In the genomic region with DNA sequence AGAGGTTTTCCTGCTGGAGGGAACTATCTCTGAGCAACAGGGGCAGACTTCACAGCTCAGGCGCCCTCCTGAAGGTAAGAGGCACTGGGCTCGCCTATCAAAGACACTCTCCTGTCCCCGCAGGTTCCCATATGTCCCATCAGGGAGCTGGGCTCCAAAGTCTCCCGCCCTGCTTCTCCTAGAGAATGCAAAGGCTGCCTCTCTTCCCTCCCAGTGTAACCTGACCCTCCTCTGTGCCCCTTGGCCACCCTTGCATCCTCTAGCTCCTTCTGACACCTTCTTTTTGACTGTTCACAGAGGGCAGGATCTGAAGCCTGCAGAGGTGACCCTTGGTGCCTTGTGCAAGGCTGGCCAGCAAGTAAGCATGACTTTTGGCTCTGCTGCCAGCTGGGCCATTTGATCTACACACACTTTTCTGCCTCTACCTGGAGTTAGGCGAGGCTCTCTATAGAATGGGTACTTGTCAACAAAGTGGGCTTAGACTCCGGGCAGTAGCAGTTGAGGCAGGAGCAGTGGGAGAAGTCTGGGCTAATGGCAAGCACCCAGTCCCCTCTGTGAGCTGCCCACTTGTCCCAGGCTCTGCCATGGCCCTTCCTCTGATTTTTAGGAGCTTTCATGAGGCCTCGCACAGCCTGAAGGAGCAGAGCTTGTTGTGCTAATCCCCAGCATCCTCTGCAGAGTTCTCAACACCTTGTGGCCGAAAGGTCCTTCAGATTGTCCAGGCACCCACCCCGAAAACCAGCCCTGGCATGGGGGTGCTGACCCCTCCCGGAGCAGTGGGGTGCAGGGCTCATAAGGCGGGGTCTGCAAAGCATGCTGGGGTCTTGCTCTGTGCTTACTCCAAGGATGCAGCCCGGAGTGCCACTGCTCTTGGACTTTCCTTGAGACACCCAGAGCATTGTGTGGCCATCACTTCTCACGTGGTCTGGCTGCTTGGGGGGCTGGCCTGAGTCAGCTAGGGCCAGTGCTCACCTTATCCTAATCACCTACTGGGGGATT, we compare ENCODE assay signal across 11 cellular contexts.
DNase-seq lines count a peak whose midpoint lies in the region; ATAC-seq and TF ChIP-seq lines count a peak whose summit lies in the region.
"Had no signal": no experiment of that assay in that cellular context is flagged by ENCODE, and none has a peak within 500 bp of the region (broad histone marks: within the 10 kb centered on the region; RNA-seq: fewer than 3 reads in every experiment).

No MANE protein-coding gene starts in this region.

- intact Hi-C loops in CD8-positive, alpha-beta T cell (cut with DNase I, micrococcal nuclease), result no loop called here
- intact Hi-C loops in left ventricle myocardium inferior (cut with micrococcal nuclease) (no loop called here), sciatic nerve (cut with DNase I) (no loop called here)

- no peaks in the 10 kb centered on the region for H3K9me3 Mint-ChIP-seq in CD8-positive, alpha-beta T cell

- H3K9me3 ChIP-seq in CD8-positive, alpha-beta T cell (ENCODE audit: low read length), result no peaks in the 10 kb centered on the region
- H3K9me3 ChIP-seq in left ventricle myocardium inferior (replicated peaks), result no peaks in the 10 kb centered on the region
- peaks cover 5% of the 10 kb centered on the region for H3K9me3 ChIP-seq in Karpas-422 (ENCODE audit: low read length)
- H3K9me3 ChIP-seq: HAP-1 had no signal

- no peak overlapping the region for H3K4me2 ChIP-seq in Karpas-422 (ENCODE audit: low read depth, low read length, poor library complexity, severe bottlenecking)

- H3K4me1 Mint-ChIP-seq in CD8-positive, alpha-beta T cell (ENCODE audit: low read depth), result peaks cover 39% of the 10 kb centered on the region

- DNase-seq in CD8-positive, alpha-beta T cell, result peak in 1 of 7 experiments; percentile 48
- DNase-seq in activated CD8-positive, alpha-beta memory T cell treated with anti-CD3 and anti-CD28 coated beads, Interleukin-2, amount 50 U/mL, for 4 hours, result peak; percentile 13
- DNase-seq in left ventricle myocardium inferior (peak; percentile 8), sciatic nerve (ENCODE audit: low spot score) (peak; percentile 56), Karpas-422 (no peak), T1000 (lab: John Stamatoyannopoulos, UW) (no peak)
- DNase-seq: NCI-H2107 had no signal

- H3K36me3 ChIP-seq in CD8-positive, alpha-beta T cell (ENCODE audit: insufficient read depth, low read length), result no peaks in the 10 kb centered on the region
- H3K36me3 ChIP-seq in left ventricle myocardium inferior (no peaks in the 10 kb centered on the region), Karpas-422 (ENCODE audit: insufficient read depth, low read length) (no peaks in the 10 kb centered on the region)
- H3K36me3 ChIP-seq: HAP-1 had no signal

- H3K4me3 ChIP-seq in CD8-positive, alpha-beta T cell (ENCODE audit: low read depth, low read length), result no peak overlapping the region
- H3K4me3 ChIP-seq in left ventricle myocardium inferior (no peak overlapping the region), Karpas-422 (ENCODE audit: low read length) (no peak overlapping the region)
- H3K4me3 ChIP-seq: HAP-1 had no signal

- POLR2A ChIA-PET in CD8-positive, alpha-beta T cell (lab: Charles Lee), result no interaction called here

- ATAC-seq in CD8-positive, alpha-beta T cell, result no peak
- peak; percentile 0 for ATAC-seq in sciatic nerve
- no peak for ATAC-seq in HG02973 (IDR thresholded peaks at IDR 0.05; ENCODE audit: unreplicated experiment)
- ATAC-seq in GM18873 (IDR thresholded peaks at IDR 0.05; ENCODE audit: low FRiP score, unreplicated experiment), result no peak

- H2AFZ ChIP-seq in Karpas-422 (ENCODE audit: low read length), result no peak overlapping the region

- H3K4me1 ChIP-seq in CD8-positive, alpha-beta T cell (ENCODE audit: insufficient read depth, low read length), result peaks cover 34% of the 10 kb centered on the region
- peaks cover 62% of the 10 kb centered on the region for H3K4me1 ChIP-seq in left ventricle myocardium inferior
- H3K4me1 ChIP-seq in Karpas-422 (ENCODE audit: low read length), result peaks cover 25% of the 10 kb centered on the region
- H3K4me1 ChIP-seq: HAP-1 had no signal

- no peaks in the 10 kb centered on the region for H3K27me3 ChIP-seq in CD8-positive, alpha-beta T cell (ENCODE audit: insufficient read depth, low read length)
- no peaks in the 10 kb centered on the region for H3K27me3 ChIP-seq in left ventricle myocardium inferior (ENCODE audit: low read depth)
- no peaks in the 10 kb centered on the region for H3K27me3 ChIP-seq in Karpas-422 (ENCODE audit: low read length)

- no peaks in the 10 kb centered on the region for H3K9me2 ChIP-seq in Karpas-422 (replicated peaks; ENCODE audit: insufficient read depth, low read length)

- H3K79me2 ChIP-seq in Karpas-422 (ENCODE audit: low read length), result no peaks in the 10 kb centered on the region

- H3K9ac ChIP-seq in Karpas-422 (ENCODE audit: low read length), result no peak overlapping the region

- H3K27ac Mint-ChIP-seq in CD8-positive, alpha-beta T cell, result peak overlapping the region; percentile 49
- H3K27ac Mint-ChIP-seq: type B pancreatic cell had no signal

- no peaks in the 10 kb centered on the region for H3K27me3 Mint-ChIP-seq in CD8-positive, alpha-beta T cell (ENCODE audit: low read depth)
- H3K27me3 Mint-ChIP-seq: type B pancreatic cell had no signal

- TF ChIP-seq CTCF in CD8-positive, alpha-beta T cell (IDR thresholded peaks at IDR 0.05), result no peak
- TF ChIP-seq CTCF in left ventricle myocardium inferior (IDR thresholded peaks at IDR 0.05; ENCODE audit: borderline replicate concordance), result no peak

- CTCF ChIA-PET in CD8-positive, alpha-beta T cell (lab: Charles Lee), result interaction anchor here (0.6 to 2.0 kb wide), 7 partner anchors 124 to 427 kb away, joined by 3 to 6 read pairs (median 4); no protein-coding TSS in a partner anchor

- H3K27ac ChIP-seq in CD8-positive, alpha-beta T cell (ENCODE audit: low read depth, low read length), result no peak overlapping the region
- peak overlapping the region; percentile 63 for H3K27ac ChIP-seq in left ventricle myocardium inferior (replicated peaks)
- H3K27ac ChIP-seq in Karpas-422 (ENCODE audit: low read length), result no peak overlapping the region

- no peaks in the 10 kb centered on the region for H4K20me1 ChIP-seq in Karpas-422 (ENCODE audit: insufficient read depth, low read depth, low read length)

- H3K36me3 Mint-ChIP-seq in CD8-positive, alpha-beta T cell, result no peaks in the 10 kb centered on the region
- H3K36me3 Mint-ChIP-seq: type B pancreatic cell had no signal

- no peak overlapping the region for H3K4me3 Mint-ChIP-seq in CD8-positive, alpha-beta T cell
- H3K4me3 Mint-ChIP-seq: type B pancreatic cell had no signal

Comparison
In these comparisons a context has a peak if more than half of its experiments do, and no peak if none do; other contexts are left out.
1. DNase-seq: peak in activated CD8-positive, alpha-beta memory T cell treated with anti-CD3 and anti-CD28 coated beads, Interleukin-2, amount 50 U/mL, for 4 hours (single experiment), left ventricle myocardium inferior (single experiment) and sciatic nerve (single experiment); none in Karpas-422 (single experiment) and T1000 (single experiment).